Comparison of ENCODE assay signal across 26 cellular contexts in the genomic region with DNA sequence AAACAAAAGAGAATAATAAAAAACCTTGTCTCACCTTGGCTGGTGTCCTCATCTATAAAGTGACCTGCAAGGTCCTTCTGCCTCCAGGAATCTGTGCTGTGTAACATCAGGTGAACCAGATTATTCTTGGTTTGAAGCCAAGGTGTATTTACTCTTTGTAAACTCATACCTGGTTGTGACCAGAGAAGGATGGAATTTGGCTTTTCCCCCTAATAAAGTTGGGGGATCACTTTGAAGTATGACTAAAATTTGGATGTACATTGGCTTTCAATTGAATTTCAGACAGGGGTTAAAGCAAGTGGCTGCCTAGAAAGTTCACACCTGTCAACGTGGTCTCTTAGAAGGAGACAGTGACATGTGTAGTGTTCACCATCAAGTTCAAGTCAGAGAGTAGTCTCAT.
"Had no signal": no experiment of that assay in that cellular context is flagged by ENCODE, and none has a peak within 500 bp of the region (broad histone marks: within the 10 kb centered on the region; RNA-seq: fewer than 3 reads in every experiment).

No MANE protein-coding gene starts in this region.

- H3K27ac ChIP-seq: neutrophil, pancreas, psoas muscle, right lobe of liver, sigmoid colon, stomach, thoracic aorta, thyroid gland, tibial nerve, upper lobe of left lung, vagina had no signal

- H3K4me3 ChIP-seq: pancreas, psoas muscle, right lobe of liver, sigmoid colon, stomach, thoracic aorta, thyroid gland, tibial nerve, upper lobe of left lung, vagina had no signal

- H3K4me1 ChIP-seq: psoas muscle, right lobe of liver, sigmoid colon, thyroid gland, tibial nerve, upper lobe of left lung, vagina had no signal

- DNase-seq: naive thymus-derived CD8-positive, alpha-beta T cell; nephron progenitor cell; nucleus accumbens; pancreas; posterior cingulate gyrus; psoas muscle; right cardiac atrium; right lobe of liver; sigmoid colon; small intestine; stimulated activated CD4-positive, alpha-beta T cell treated with anti-CD3 and anti-CD28 coated beads, Interleukin-15, amount 100 ng/mL, for 24 hours; stimulated activated CD4-positive, alpha-beta T cell treated with anti-CD3 and anti-CD28 coated beads, Interleukin-2, amount 100 ng/mL, for 24 hours; stimulated activated CD4-positive, alpha-beta T cell treated with anti-CD3 and anti-CD28 coated beads, Interleukin-2, amount 100 ng/mL, for 48 hours; stimulated activated CD4-positive, alpha-beta T cell treated with anti-CD3 and anti-CD28 coated beads, Interleukin-4, amount 100 ng/mL, for 24 hours; stimulated activated naive B cell treated with anti-CD40 and anti-IgM and Interleukin-4, amounts not matched to agents 10 μg/mL and 1 μg/mL and 100 μg/mL, for 72 hours; stimulated activated naive CD4-positive, alpha-beta T cell treated with Interleukin-2 at 50 U/mL for 16 hours; stomach; thyroid gland; trophoblast cell; upper lobe of left lung had no signal

- H3K27me3 ChIP-seq: neutrophil, pancreas, right lobe of liver, sigmoid colon, stomach, thyroid gland, tibial nerve, upper lobe of left lung, vagina had no signal

- ATAC-seq: naive thymus-derived CD8-positive, alpha-beta T cell; natural killer cell treated with Interleukin-12 subunit alpha and Interleukin-12 subunit beta and Interleukin-15 and Interleukin-18, amount 100 ng/mL, for 72 hours; pancreas; psoas muscle; right cardiac atrium; right lobe of liver; stimulated activated effector memory CD8-positive, alpha-beta T cell treated with anti-CD3 and anti-CD28 coated beads, Interleukin-12 subunit alpha, Interleukin-12 subunit beta, amount 100 ng/mL, for 72 hours; stimulated activated naive B cell treated with anti-CD40 and anti-IgM and Interleukin-4, amounts not matched to agents 10 μg/mL and 1 μg/mL and 100 μg/mL, for 72 hours had no signal

- H3K9me3 ChIP-seq: neutrophil, pancreas, psoas muscle, right lobe of liver, sigmoid colon, stomach, thoracic aorta, thyroid gland, tibial nerve, upper lobe of left lung, vagina had no signal

- H3K36me3 ChIP-seq: neutrophil, pancreas, right lobe of liver, sigmoid colon, stomach, thoracic aorta, thyroid gland, tibial nerve, upper lobe of left lung, vagina had no signal
